8 cellular contexts compared by ENCODE assay signal in genomic region chr14:20632448-20632830, GRCh38. TPM values are rescaled to one million over a fixed set of nuclear protein-coding genes. Genes with fewer than 3 reads are reported as not detected.
A peak's percentile ranks its signal among the peaks of the same experiment; 100 is the strongest.
DNase-seq lines count a peak whose midpoint lies in the region; ATAC-seq and TF ChIP-seq lines count a peak whose summit lies in the region.

No MANE protein-coding gene starts in this region.

- H3K27ac Mint-ChIP-seq in CD8-positive, alpha-beta memory T cell, result peak overlapping the region in 6 of 8 donors; percentile 49 to 94 (median 86)

- no peaks in the 10 kb centered on the region for H4K20me1 ChIP-seq in PC-9 (ENCODE audit: insufficient read depth)

- no peaks in the 10 kb centered on the region for H3K9me2 ChIP-seq in PC-9 (ENCODE audit: insufficient read depth)

- H3F3A ChIP-seq in PC-9 (ENCODE audit: insufficient read depth, low read depth), result peaks cover 32% of the 10 kb centered on the region

- intact Hi-C loops in PC-9 (cut with micrococcal nuclease; ENCODE audit: unreplicated experiment), result loop anchor here (2.0 to 5.0 kb wide), 3 partner anchors 30 to 365 kb away; partner anchors contain the start of gene SLC39A2
- intact Hi-C loops in esophagus squamous epithelium (cut with DNase I), result no loop called here

- H3K4me1 ChIP-seq in CD8-positive, alpha-beta memory T cell (ENCODE audit: insufficient read depth, low read length), result peaks cover 23% of the 10 kb centered on the region
- H3K4me1 ChIP-seq in PC-9 (replicated peaks; ENCODE audit: insufficient read depth) (no peaks in the 10 kb centered on the region), esophagus squamous epithelium (peaks cover 19 to 41% (median 31%) of the 10 kb centered on the region in 3 donors), skeletal muscle satellite cell (ENCODE audit: control insufficient read depth, insufficient read depth, low read length) (peaks cover 19% of the 10 kb centered on the region)

- no peaks in the 10 kb centered on the region for H3K9me3 ChIP-seq in CD8-positive, alpha-beta memory T cell (ENCODE audit: low read length)
- H3K9me3 ChIP-seq in PC-9 (ENCODE audit: insufficient read depth, low read depth) (no peaks in the 10 kb centered on the region), esophagus squamous epithelium (no peaks in the 10 kb centered on the region), skeletal muscle satellite cell (replicated peaks; ENCODE audit: low read length) (no peaks in the 10 kb centered on the region)

- CTCF ChIA-PET in CD8-positive, alpha-beta memory T cell (lab: Charles Lee), result interaction anchor here (1.0 to 3.1 kb wide), 6 partner anchors 10 to 302 kb away, joined by 3 to 21 read pairs (median 4); no protein-coding TSS in a partner anchor
- CTCF ChIA-PET in PC-9 (lab: Charles Lee), result no interaction called here

- no peak overlapping the region for H3K9ac ChIP-seq in skeletal muscle satellite cell (ENCODE audit: low read depth, low read length)

- POLR2A ChIA-PET in CD8-positive, alpha-beta memory T cell (lab: Charles Lee), result interaction anchor here (0.5 to 1.3 kb wide), 3 partner anchors 12 to 177 kb away, joined by 3 to 8 read pairs (median 3); partner anchors contain the start of genes APEX1 and OSGEP
- POLR2A ChIA-PET in PC-9 (lab: Charles Lee; ENCODE audit: unreplicated experiment), result no interaction called here

- no peaks in the 10 kb centered on the region for H3K36me3 Mint-ChIP-seq in CD8-positive, alpha-beta memory T cell

- ATAC-seq in GM21526 (IDR thresholded peaks at IDR 0.05; ENCODE audit: low FRiP score, unreplicated experiment) (peak; percentile 6), HG03469 (IDR thresholded peaks at IDR 0.05; ENCODE audit: unreplicated experiment) (no peak)

- peak overlapping the region; percentile 97 for H3K4me2 ChIP-seq in PC-9
- peak overlapping the region; percentile 82 for H3K4me2 ChIP-seq in skeletal muscle satellite cell (ENCODE audit: low read length)

- no peaks in the 10 kb centered on the region for H3K79me2 ChIP-seq in PC-9 (ENCODE audit: low read depth)

- BruUV-seq in PC-9 (replicated peaks; lab: Mats Ljungman, UMichigan), result no TSS peak

- H3K4me3 ChIP-seq in CD8-positive, alpha-beta memory T cell (ENCODE audit: low read length), result peak overlapping the region; percentile 69
- H3K4me3 ChIP-seq in PC-9 (peak overlapping the region; percentile 81; the same call in 1 of the 2 replicates), esophagus squamous epithelium (peak overlapping the region; percentile 5 to 43 (median 38)), skeletal muscle satellite cell (ENCODE audit: low read length) (peak overlapping the region; percentile 64)

- no peak overlapping the region for H3K27ac ChIP-seq in CD8-positive, alpha-beta memory T cell (ENCODE audit: low read depth, low read length)
- H3K27ac ChIP-seq in PC-9 (no peak overlapping the region), esophagus squamous epithelium (no peak overlapping the region)

- TF ChIP-seq POLR2A in esophagus squamous epithelium (IDR thresholded peaks at IDR 0.05), result no peak

- H2AFZ ChIP-seq in PC-9, result peak overlapping the region; percentile 76; the same call in 1 of the 2 replicates

- TF ChIP-seq CTCF in PC-9 (conservative IDR thresholded peaks at IDR 0.05) (no peak), esophagus squamous epithelium (IDR thresholded peaks at IDR 0.05) (no peak)

- 1 to 6% methylated on average over 16 to 18 of the region's 19 CpGs for WGBS in esophagus squamous epithelium, 2 donors

- H3K36me3 ChIP-seq in CD8-positive, alpha-beta memory T cell (ENCODE audit: insufficient read depth, low read length), result no peaks in the 10 kb centered on the region
- H3K36me3 ChIP-seq in PC-9 (ENCODE audit: low read depth), result no peaks in the 10 kb centered on the region
- no peaks in the 10 kb centered on the region for H3K36me3 ChIP-seq in esophagus squamous epithelium
- H3K36me3 ChIP-seq in skeletal muscle satellite cell (ENCODE audit: insufficient read depth, low read length), result no peaks in the 10 kb centered on the region

- DNase-seq in CD8-positive, alpha-beta memory T cell, result no peak
- DNase-seq in PC-9 (no peak), esophagus squamous epithelium (lab: John Stamatoyannopoulos, UW) (no peak), NCI-H2227 (lab: John Stamatoyannopoulos, UW; ENCODE audit: unreplicated experiment) (no peak), HPDE6-E6E7 (ENCODE audit: extremely low spot score) (no peak)

- H3K27me3 ChIP-seq in CD8-positive, alpha-beta memory T cell (ENCODE audit: insufficient read depth, low read length, poor library complexity, severe bottlenecking), result no peaks in the 10 kb centered on the region
- H3K27me3 ChIP-seq in PC-9 (ENCODE audit: insufficient read depth, low read depth) (no peaks in the 10 kb centered on the region), esophagus squamous epithelium (peaks cover 0 to 67% (median 4%) of the 10 kb centered on the region in 4 donors), skeletal muscle satellite cell (ENCODE audit: control insufficient read depth, insufficient read depth, low read length) (peaks cover 19% of the 10 kb centered on the region)

- peaks cover 24 to 32% of the 10 kb centered on the region in 2 donors for H3K27me3 Mint-ChIP-seq in CD8-positive, alpha-beta memory T cell

- peak overlapping the region; percentile 86 to 94 (median 89) for H3K4me3 Mint-ChIP-seq in CD8-positive, alpha-beta memory T cell

- peaks cover 0 to 5% (median 0%) of the 10 kb centered on the region in 5 donors for H3K9me3 Mint-ChIP-seq in CD8-positive, alpha-beta memory T cell

- H3K4me1 Mint-ChIP-seq in CD8-positive, alpha-beta memory T cell, result peaks cover 47 to 67% (median 63%) of the 10 kb centered on the region in 3 donors

RNA-seq across cellular contexts. Expression of gene OR6S1, which starts 9.1 kb away (rescaled TPM):
- total RNA-seq in CD8-positive, alpha-beta memory T cell, result not detected
- not detected for polyA plus RNA-seq in CD8-positive, alpha-beta memory T cell
- total RNA-seq in PC-9 (2021) (not detected in 2 replicates), esophagus squamous epithelium (not detected)
- total RNA-seq in skeletal muscle satellite cell (2012; rRNA removed), result not detected in 2 replicates

RNA-seq across cellular contexts. Expression of gene RNASE12, which starts 41.3 kb away (rescaled TPM):
- total RNA-seq in CD8-positive, alpha-beta memory T cell, result not detected
- not detected for polyA plus RNA-seq in CD8-positive, alpha-beta memory T cell
- total RNA-seq in PC-9 (2021) (not detected in 2 replicates), esophagus squamous epithelium (not detected)
- total RNA-seq in skeletal muscle satellite cell (2012; rRNA removed), result not detected in 2 replicates

RNA-seq across cellular contexts. Expression of gene RNASE11, which starts 44.6 kb away (rescaled TPM):
- not detected for total RNA-seq in CD8-positive, alpha-beta memory T cell
- not detected for polyA plus RNA-seq in CD8-positive, alpha-beta memory T cell
- total RNA-seq in PC-9 (2021) (not detected in 2 replicates), esophagus squamous epithelium (not detected)
- total RNA-seq in skeletal muscle satellite cell (2012; rRNA removed), result not detected in 2 replicates

RNA-seq across cellular contexts. Expression of gene RNASE4, which starts 51.9 kb away (rescaled TPM):
- total RNA-seq in CD8-positive, alpha-beta memory T cell, result under 1 TPM in 1 of 2 experiments, not detected in 1; 0.57 TPM
- 2.3 TPM for polyA plus RNA-seq in CD8-positive, alpha-beta memory T cell
- total RNA-seq in PC-9 (2021) (2.0 and 4.0 TPM in 2 replicates), esophagus squamous epithelium (10 to 100 TPM in 2 of 4 donors, 1 to 10 TPM in 2; 4.0 to 73.1 (median 19.5) TPM)
- 8.6 and 18.3 TPM in 2 replicates for total RNA-seq in skeletal muscle satellite cell (2012; rRNA removed)

RNA-seq across cellular contexts. Expression of gene ANG, which starts 56.1 kb away (rescaled TPM):
- under 1 TPM; 0.39 to 0.58 TPM for total RNA-seq in CD8-positive, alpha-beta memory T cell
- 1.4 TPM for polyA plus RNA-seq in CD8-positive, alpha-beta memory T cell
- total RNA-seq in PC-9 (2021), result 4.4 and 5.7 TPM in 2 replicates
- 10 to 100 TPM in 1 of 4 donors, 1 to 10 TPM in 3; 1.4 to 15.1 (median 5.8) TPM for total RNA-seq in esophagus squamous epithelium
- 6.6 and 9.4 TPM in 2 replicates for total RNA-seq in skeletal muscle satellite cell (2012; rRNA removed)
